ENCODE assay signal across 2 cellular contexts in genomic region chr1:52268372-52268771, GRCh38.
TF ChIP-seq lines count a peak whose summit lies in the region.

No MANE protein-coding gene starts in this region.

TF ChIP-seq in H1, 55 proteins besides CTCF, POLR2A, EP300 and RAD21:
- peak; percentile 11; the same call in 1 of the 2 replicates for TF ChIP-seq CEBPB (IDR thresholded peaks at IDR 0.05; ENCODE audit: low read depth, low read length)
- TF ChIP-seq GABPA (IDR thresholded peaks at IDR 0.05; ENCODE audit: borderline replicate concordance, insufficient read depth, low read length): no peak
- TF ChIP-seq MAFK (IDR thresholded peaks at IDR 0.05; ENCODE audit: low read depth, low read length): peak; percentile 95

TF ChIP-seq in HepG2, 621 proteins besides CTCF, POLR2A, EP300 and RAD21:
- TF ChIP-seq TRAFD1 (CRISPR knock-in tag; IDR thresholded peaks at IDR 0.05; ENCODE audit: borderline replicate concordance) (no peak), MAFK (conservative IDR thresholded peaks at IDR 0.05 in 1 of 2, IDR thresholded peaks at IDR 0.05 in 1 of 2; ENCODE audit: low read length in 2 of 2) (peak; percentile 55 to 58; a peak in 3 of 4 replicates), MAFF (IDR thresholded peaks at IDR 0.05; ENCODE audit: low read depth, low read length) (peak; percentile 29; the same call in 1 of the 2 replicates), ZNF616 (CRISPR knock-in tag; IDR thresholded peaks at IDR 0.05; ENCODE audit: low read depth) (no peak)
